In genomic region chr1:20507564-20508410, GRCh38 we compare ENCODE assay signal across 8 cellular contexts. TPM values are rescaled to one million over a fixed set of nuclear protein-coding genes. Genes with fewer than 3 reads are reported as not detected.
A peak's percentile ranks its signal among the peaks of the same experiment; 100 is the strongest.
DNase-seq lines count a peak whose midpoint lies in the region; ATAC-seq, FAIRE-seq and TF ChIP-seq lines count a peak whose summit lies in the region.

Gene MUL1, minus strand, starts transcription at chr1:20508151. Its CDS starts 127 bp downstream, at chr1:20508024.

- H2AFZ ChIP-seq in keratinocyte (ENCODE audit: control insufficient read depth, low read length), result peak within 1 kb of the TSS; percentile 98

- ATAC-seq in GM19035 (IDR thresholded peaks at IDR 0.05; ENCODE audit: unreplicated experiment) (peak; percentile 93), HG03432 (IDR thresholded peaks at IDR 0.05; ENCODE audit: unreplicated experiment) (peak; percentile 88)

- dilution Hi-C loops in keratinocyte (cut with MboI; ENCODE audit: extremely low pct_ligation_motif_present, low sequenced_read_pairs), result no loop called here

- H3K27me3 ChIP-seq in keratinocyte (ENCODE audit: control insufficient read depth, extremely low read depth, insufficient read depth, low read length), result no peaks in the 10 kb centered on the region

- TF ChIP-seq CTCF in keratinocyte (optimal IDR thresholded peaks at IDR 0.05 in 1 of 3, IDR thresholded peaks at IDR 0.05 in 1 of 3, conservative IDR thresholded peaks at IDR 0.05 in 1 of 3; ENCODE audit: extremely low read depth in 1 of 3, insufficient read depth in 2 of 3, low read length in 3 of 3), result no peak

- no peaks in the 10 kb centered on the region for H4K20me1 ChIP-seq in keratinocyte (ENCODE audit: control insufficient read depth, extremely low read depth, insufficient read depth, low read length)

- H3K79me2 ChIP-seq in keratinocyte (ENCODE audit: control insufficient read depth, insufficient read depth, low read length), result peaks cover 36% of the 10 kb centered on the region

- FAIRE-seq in keratinocyte (lab: Jason Lieb, UNC), result peak; percentile 61

- peak; percentile 93 for DNase-seq in AG08396 (ENCODE audit: low spot score)
- DNase-seq in NCI-H510A (lab: John Stamatoyannopoulos, UW), result peak; percentile 96
- peak; percentile 89 for DNase-seq in activated CD4-positive, alpha-beta T cell treated with anti-CD3 and anti-CD28 coated beads for 1 hour
- DNase-seq in cerebellar nuclear complex (lab: John Stamatoyannopoulos, UW), result peak; percentile 35 to 77
- no peak for DNase-seq in keratinocyte (ENCODE audit: low read depth, low spot score)
- DNase-seq in stimulated activated CD4-positive, alpha-beta T cell treated with anti-CD3 and anti-CD28 coated beads, Interleukin-12 subunit alpha, Interleukin-12 subunit beta, amount 100 ng/mL, for 48 hours (ENCODE audit: low read depth in 2 of 3, low spot score in 1 of 3), result peak; percentile 89 to 94 (median 93)

- H3K4me1 ChIP-seq in keratinocyte (ENCODE audit: control insufficient read depth, extremely low read depth, insufficient read depth, low read length), result peaks cover 25% of the 10 kb centered on the region

- peak within 1 kb of the TSS; percentile 85 for H3K9ac ChIP-seq in keratinocyte (ENCODE audit: control insufficient read depth, extremely low read depth, insufficient read depth, low read length)

- H3K9me1 ChIP-seq in keratinocyte (ENCODE audit: control insufficient read depth, extremely low read depth, insufficient read depth, low read length), result no peaks in the 10 kb centered on the region

- peak within 1 kb of the TSS; percentile 71 for H3K27ac ChIP-seq in keratinocyte (ENCODE audit: control insufficient read depth, insufficient read depth, low read length)

- H3K9me3 ChIP-seq in keratinocyte (ENCODE audit: control insufficient read depth, low read depth, low read length), result no peaks in the 10 kb centered on the region

- peak within 1 kb of the TSS; percentile 91 for H3K4me2 ChIP-seq in keratinocyte (ENCODE audit: control insufficient read depth, extremely low read depth, insufficient read depth, low read depth, low read length)

- H3K36me3 ChIP-seq in keratinocyte (ENCODE audit: control insufficient read depth in 2 of 2, extremely low read depth in 1 of 2, insufficient read depth in 2 of 2, low read length in 2 of 2), result peaks cover 5 to 13% of the 10 kb centered on the region in 2 experiments

- H3K4me3 ChIP-seq in keratinocyte (ENCODE audit: control insufficient read depth in 2 of 3, extremely low read depth in 1 of 3, insufficient read depth in 2 of 3, low read depth in 1 of 3, low read length in 3 of 3), result peak within 1 kb of the TSS; percentile 73 to 96 (median 74)

RNA-seq across cellular contexts. Expression of gene MUL1, which starts in this region (rescaled TPM):
- polyA plus RNA-seq in keratinocyte, result 28.2 to 41.8 TPM (median 40.4 TPM) in 3 replicates
- 8.4 TPM for polyA plus RNA-seq in keratinocyte (2011; ENCODE audit: low read depth)
- polyA plus RNA-seq in keratinocyte (2011; cell fraction: cytosol; rRNA removed), result 18.9 and 20.8 TPM in 2 replicates
- 56.1 and 60.2 TPM in 2 replicates for polyA plus RNA-seq in keratinocyte (2011; cell fraction: nucleus; rRNA removed)
- 33.5 and 38.1 TPM in 2 replicates for polyA plus RNA-seq in keratinocyte (2012; ENCODE audit: low replicate concordance)
- polyA minus RNA-seq in keratinocyte, result 30.2 to 60.4 TPM (median 43.3 TPM) in 3 replicates
- 39.5 TPM for polyA minus RNA-seq in keratinocyte (2011; cell fraction: cytosol; rRNA and poly(A)+ RNA removed)
- 44.6 and 48.6 TPM in 2 replicates for polyA minus RNA-seq in keratinocyte (2011; cell fraction: nucleus; rRNA and poly(A)+ RNA removed)
